In genomic region chr19:57888107-57888493, GRCh38 we compare ENCODE assay signal across 9 cellular contexts. TPM values are rescaled to one million over a fixed set of nuclear protein-coding genes. Genes with fewer than 3 reads are reported as not detected.
DNase-seq lines count a peak whose midpoint lies in the region; ATAC-seq and TF ChIP-seq lines count a peak whose summit lies in the region.
"Had no signal": no experiment of that assay in that cellular context is flagged by ENCODE, and none has a peak within 500 bp of the region (broad histone marks: within the 10 kb centered on the region; RNA-seq: fewer than 3 reads in every experiment).

No MANE protein-coding gene starts in this region.

- H3K4me1 ChIP-seq in SJCRH30, result no peaks in the 10 kb centered on the region
- H3K4me1 ChIP-seq in psoas muscle, result no peaks in the 10 kb centered on the region

- H3K27me3 ChIP-seq in SJCRH30, result no peaks in the 10 kb centered on the region
- H3K27me3 ChIP-seq in psoas muscle (ENCODE audit: insufficient read depth in 3 of 3, low read length in 2 of 3), result no peaks in the 10 kb centered on the region

- H3K9me3 ChIP-seq in SJCRH30 (replicated peaks) (peaks cover 5% of the 10 kb centered on the region; the same call in 1 of the 2 replicates), psoas muscle (no peaks in the 10 kb centered on the region)

- H3K36me3 ChIP-seq in SJCRH30 (peaks cover 6% of the 10 kb centered on the region), psoas muscle (ENCODE audit: insufficient read depth in 1 of 2, low read depth in 1 of 2) (peaks cover 0 to 13% of the 10 kb centered on the region in 2 donors)

- H3K4me3 ChIP-seq in SJCRH30 (peak overlapping the region; percentile 66), fibroblast of the aortic adventitia (ENCODE audit: low read depth, low read length) (peak overlapping the region; percentile 91), psoas muscle (peak overlapping the region; percentile 62)

- ATAC-seq in psoas muscle (peak in 3 of 4 donors; percentile 10 to 21 (median 17)), HG02938 (IDR thresholded peaks at IDR 0.05; ENCODE audit: unreplicated experiment) (no peak)

- TF ChIP-seq CTCF in GM13976 (IDR thresholded peaks at IDR 0.05; ENCODE audit: borderline replicate concordance, control extremely low read depth, extremely low read depth, insufficient read depth, missing control alignments), result no peak
- TF ChIP-seq CTCF in fibroblast of the aortic adventitia (IDR thresholded peaks at IDR 0.05; ENCODE audit: insufficient read depth, low read length), result no peak
- TF ChIP-seq CTCF in psoas muscle (IDR thresholded peaks at IDR 0.05), result no peak
- no peak for TF ChIP-seq CTCF in GM10266 (IDR thresholded peaks at IDR 0.05; ENCODE audit: control insufficient read depth, insufficient read depth, low read depth, missing control alignments)

- 4 to 8% (median 8%) methylated on average over 7 of the region's 7 CpGs for WGBS in psoas muscle, 3 donors

- peak overlapping the region; percentile 49; the same call in 1 of the 2 replicates for H3K27ac ChIP-seq in SJCRH30
- peak overlapping the region; percentile 75 for H3K27ac ChIP-seq in psoas muscle

- intact Hi-C loops in psoas muscle (cut with DNase I), result no loop called here

- in situ Hi-C loops in GM13976 (cut with MboI; ENCODE audit: low sequenced_read_pairs, unreplicated experiment), result no loop called here

- DNase-seq in GM13976 (ENCODE audit: low spot score), result peak; percentile 30
- DNase-seq in SJCRH30, result no peak
- DNase-seq in fibroblast of the aortic adventitia (ENCODE audit: low read depth), result no peak
- no peak for DNase-seq in psoas muscle
- DNase-seq in DMS79 treated with DMSO at 0.1 percent for 48 hours (lab: John Stamatoyannopoulos, UW), result no peak
- no peak for DNase-seq in DMS153 treated with DMSO at 0.1 percent for 48 hours (lab: John Stamatoyannopoulos, UW; ENCODE audit: unreplicated experiment)
- no peak for DNase-seq in GM10266 (ENCODE audit: extremely low spot score)

RNA-seq across cellular contexts. Expression of gene ZNF814, which starts 0.7 kb away (rescaled TPM):
- total RNA-seq in SJCRH30 (2014; rRNA removed; shearing (Covaris generic)), result 11.1 and 14.2 TPM in 2 replicates
- 5.0 and 10.3 TPM in 2 replicates for total RNA-seq in fibroblast of the aortic adventitia (ENCODE audit: low replicate concordance)
- 1 to 10 TPM; 5.3 to 9.6 (median 8.6) TPM for total RNA-seq in psoas muscle
- 10 to 100 TPM in 1 of 3 donors, 1 to 10 TPM in 2; 7.8 to 12.1 (median 8.7) TPM for polyA plus RNA-seq in psoas muscle

RNA-seq across cellular contexts. Expression of gene ZNF417, which starts 28.3 kb away (rescaled TPM):
- total RNA-seq in SJCRH30 (2014; rRNA removed; shearing (Covaris generic)), result 15.6 and 16.1 TPM in 2 replicates
- total RNA-seq in fibroblast of the aortic adventitia (ENCODE audit: low replicate concordance), result 15.8 and 16.1 TPM in 2 replicates
- 1 to 10 TPM; 3.8 to 9.5 (median 7.4) TPM for total RNA-seq in psoas muscle
- 1 to 10 TPM; 1.5 to 5.2 (median 1.8) TPM for polyA plus RNA-seq in psoas muscle

RNA-seq across cellular contexts. Expression of gene ZNF587, which starts 38.4 kb away (rescaled TPM):
- 10.5 and 14.5 TPM in 2 replicates for total RNA-seq in SJCRH30 (2014; rRNA removed; shearing (Covaris generic))
- total RNA-seq in fibroblast of the aortic adventitia (ENCODE audit: low replicate concordance) (29.6 and 39.2 TPM in 2 replicates), psoas muscle (10 to 100 TPM; 14.0 to 15.3 (median 14.9) TPM)
- 10 to 100 TPM in 1 of 3 donors, 1 to 10 TPM in 2; 2.5 to 11.2 (median 4.6) TPM for polyA plus RNA-seq in psoas muscle

RNA-seq across cellular contexts. Expression of gene ZNF418, which starts 47.1 kb away (rescaled TPM):
- total RNA-seq in SJCRH30 (2014; rRNA removed; shearing (Covaris generic)), result 1.4 and 1.8 TPM in 2 replicates
- total RNA-seq in fibroblast of the aortic adventitia (ENCODE audit: low replicate concordance) (3.6 and 13.6 TPM in 2 replicates), psoas muscle (1 to 10 TPM; 2.7 to 6.1 (median 3.1) TPM)
- 1 to 10 TPM in 2 of 3 donors, under 1 TPM in 1; 0.68 to 1.7 (median 1.6) TPM for polyA plus RNA-seq in psoas muscle
- total RNA-seq: HT1080 had no signal

RNA-seq across cellular contexts. Expression of gene ZNF587B, which starts 58.0 kb away (rescaled TPM):
- total RNA-seq in SJCRH30 (2014; rRNA removed; shearing (Covaris generic)), result 12.7 and 13.0 TPM in 2 replicates
- total RNA-seq in fibroblast of the aortic adventitia (ENCODE audit: low replicate concordance) (18.3 and 38.7 TPM in 2 replicates), psoas muscle (1 to 10 TPM; 3.9 to 7.9 (median 5.9) TPM)
- 1 to 10 TPM; 1.4 to 7.0 (median 3.9) TPM for polyA plus RNA-seq in psoas muscle
